Comparison of ENCODE assay signal across 20 cellular contexts in genomic region chr1:238653693-238654321, GRCh38.
DNase-seq lines count a peak whose midpoint lies in the region; ATAC-seq, FAIRE-seq and TF ChIP-seq lines count a peak whose summit lies in the region.
"Had no signal": no experiment of that assay in that cellular context is flagged by ENCODE, and none has a peak within 500 bp of the region (broad histone marks: within the 10 kb centered on the region; RNA-seq: fewer than 3 reads in every experiment).

No MANE protein-coding gene starts in this region.

- FAIRE-seq in bronchial epithelial cell (lab: Jason Lieb, UNC): no peak

- no peak for TF ChIP-seq CTCF in bronchial epithelial cell (IDR thresholded peaks at IDR 0.05; ENCODE audit: insufficient read depth, low read length, severe bottlenecking)

- peak; percentile 59 for DNase-seq in EH (ENCODE audit: low read depth)
- DNase-seq in NCI-H226: peak; percentile 74
- peak; percentile 4 for DNase-seq in bronchial epithelial cell (ENCODE audit: low read depth)
- peak; percentile 79 for DNase-seq in non-pigmented ciliary epithelial cell (ENCODE audit: low read depth)
- no peak for DNase-seq in HPDE6-E6E7 (ENCODE audit: extremely low spot score)
- no peak for DNase-seq in SIG-M5 (lab: John Stamatoyannopoulos, UW)
- DNase-seq: activated B cell treated with CpG ODN at 0.5 μM for 24 hours; activated effector memory CD4-positive, alpha-beta T cell treated with Interleukin-2 at 50 U/mL for 16 hours; dorsolateral prefrontal cortex; esophagus squamous epithelium; left lung; NCI-H2081; NCI-H774; Peyer's patch; posterior cingulate gyrus; stimulated activated naive CD8-positive, alpha-beta T cell treated with anti-CD3 and anti-CD28 coated beads, Interleukin-15, Interleukin-2, amounts not matched to agents 100 U/mL and 50 U/mL, for 24 hours; T-helper 1 cell; upper lobe of right lung had no signal

- no peak overlapping the region for H3K4me3 ChIP-seq in bronchial epithelial cell (ENCODE audit: low read depth, low read length)
- H3K4me3 ChIP-seq: dorsolateral prefrontal cortex, esophagus squamous epithelium, left lung, Peyer's patch, upper lobe of right lung had no signal

- ATAC-seq in HG02798 (IDR thresholded peaks at IDR 0.05; ENCODE audit: poor library complexity, unreplicated experiment) (no peak), GM21576 (IDR thresholded peaks at IDR 0.05; ENCODE audit: unreplicated experiment) (no peak)
- ATAC-seq: left lung; stimulated activated naive CD8-positive, alpha-beta T cell treated with anti-CD3 and anti-CD28 coated beads, Interleukin-15, Interleukin-2, amounts not matched to agents 100 U/mL and 50 U/mL, for 24 hours; upper lobe of right lung had no signal

- no peaks in the 10 kb centered on the region for H3K36me3 ChIP-seq in bronchial epithelial cell (ENCODE audit: control insufficient read depth, insufficient read depth, low read length)
- H3K36me3 ChIP-seq: esophagus squamous epithelium, left lung, Peyer's patch, upper lobe of right lung had no signal

- H3K27me3 ChIP-seq in bronchial epithelial cell (ENCODE audit: control insufficient read depth, insufficient read depth, low read length): no peaks in the 10 kb centered on the region
- H3K27me3 ChIP-seq: dorsolateral prefrontal cortex, esophagus squamous epithelium, left lung, Peyer's patch, upper lobe of right lung had no signal

Comparison
In these comparisons a context has a peak if more than half of its experiments do, and no peak if none do; other contexts are left out.
1. DNase-seq: peak in EH (single experiment), NCI-H226 (single experiment), bronchial epithelial cell (single experiment) and non-pigmented ciliary epithelial cell (single experiment); none in HPDE6-E6E7 (single experiment) and SIG-M5 (single experiment).